In genomic region chr5:150398432-150399157, GRCh38 we compare ENCODE assay signal across 8 cellular contexts. TPM values are rescaled to one million over a fixed set of nuclear protein-coding genes. Genes with fewer than 3 reads are reported as not detected.
DNase-seq lines count a peak whose midpoint lies in the region; ATAC-seq, FAIRE-seq and TF ChIP-seq lines count a peak whose summit lies in the region.

No MANE protein-coding gene starts in this region.

- TF ChIP-seq RAD21 in GM12878 (IDR thresholded peaks at IDR 0.05; ENCODE audit: insufficient read depth, low read depth, low read length): peak; percentile 71

- peaks cover 17% of the 10 kb centered on the region for H4K20me1 ChIP-seq in GM12878 (ENCODE audit: control insufficient read depth, insufficient read depth)

- BruUV-seq in Caco-2 (replicated peaks; lab: Mats Ljungman, UMichigan) (no TSS peak), GM12878 (replicated peaks; lab: Mats Ljungman, UMichigan) (no TSS peak)

- H3K4me3 ChIP-seq in Caco-2 (ENCODE audit: low read depth, low read length): no peak overlapping the region
- H3K4me3 ChIP-seq in GM12878: no peak overlapping the region
- H3K4me3 ChIP-seq in WERI-Rb-1 (ENCODE audit: low read depth, low read length): no peak overlapping the region

- SMC1A ChIA-PET in GM12878 (lab: Charles Lee; ENCODE audit: uncharacterized antibody, unreplicated experiment): interaction anchor here (0.7 to 8.1 kb wide), 15 partner anchors 8 to 448 kb away, joined by 3 to 127 read pairs (median 4); partner anchors contain the start of genes CD74 and TCOF1

- intact Hi-C loops in Caco-2 (cut with micrococcal nuclease; ENCODE audit: unreplicated experiment) (no loop called here), GM12878 (cut with micrococcal nuclease; ENCODE audit: unreplicated experiment) (loop anchor here (1.0 kb wide), 1 partner anchor 38 kb away; no protein-coding TSS in a partner anchor)

- H3K36me3 Mint-ChIP-seq in Caco-2 (ENCODE audit: insufficient read depth, unreplicated experiment): peaks cover 72% of the 10 kb centered on the region
- H3K36me3 Mint-ChIP-seq in stimulated activated effector memory CD8-positive, alpha-beta T cell treated with anti-CD3 and anti-CD28 coated beads, Interleukin-12 subunit alpha, Interleukin-12 subunit beta, amount 100 ng/mL, for 72 hours: peaks cover 99% of the 10 kb centered on the region

- DNase-seq in Caco-2 (peak in 1 of 2 experiments; percentile 30), GM12878 (ENCODE audit: low read depth, low spot score) (no peak), AG08395 (ENCODE audit: low spot score) (no peak), WERI-Rb-1 (no peak), dedifferentiated amniotic fluid mesenchymal stem cell (ENCODE audit: extremely low spot score) (no peak)
- no peak for DNase-seq in stimulated activated effector memory CD8-positive, alpha-beta T cell treated with anti-CD3 and anti-CD28 coated beads, Interleukin-12 subunit alpha, Interleukin-12 subunit beta, amount 100 ng/mL, for 72 hours (ENCODE audit: low spot score in 2 of 2)

- POLR2A ChIA-PET in Caco-2 (lab: Charles Lee) (no interaction called here), GM12878 (lab: Charles Lee) (interaction anchor here (1.1 to 4.9 kb wide), 9 partner anchors 9 to 49 kb away, joined by 4 to 39 read pairs (median 5); partner anchors contain the start of gene CD74)

- H3K9me3 Mint-ChIP-seq in Caco-2 (ENCODE audit: unreplicated experiment): no peaks in the 10 kb centered on the region
- no peaks in the 10 kb centered on the region for H3K9me3 Mint-ChIP-seq in stimulated activated effector memory CD8-positive, alpha-beta T cell treated with anti-CD3 and anti-CD28 coated beads, Interleukin-12 subunit alpha, Interleukin-12 subunit beta, amount 100 ng/mL, for 72 hours

- CTCF ChIA-PET in Caco-2 (lab: Charles Lee): interaction anchor here (0.8 to 2.5 kb wide), 4 partner anchors 12 to 52 kb away, joined by 3 to 17 read pairs (median 3); no protein-coding TSS in a partner anchor
- CTCF ChIA-PET in GM12878 (lab: Yijun Ruan, JAX): interaction anchor here (0.6 to 14.0 kb wide), 23 partner anchors 8 to 147 kb away, joined by 3 to 274 read pairs (median 6); partner anchors contain the start of genes CD74 and RPS14

- FAIRE-seq in GM12878 (lab: Jason Lieb, UNC): peak; percentile 89

- peak; percentile 67 for ATAC-seq in GM19351 (IDR thresholded peaks at IDR 0.05; ENCODE audit: unreplicated experiment)
- ATAC-seq in HG03354 (IDR thresholded peaks at IDR 0.05; ENCODE audit: poor library complexity, severe bottlenecking, unreplicated experiment): peak; percentile 75
- peak; percentile 66 for ATAC-seq in GM12878
- peak; percentile 56 for ATAC-seq in stimulated activated effector memory CD8-positive, alpha-beta T cell treated with anti-CD3 and anti-CD28 coated beads, Interleukin-12 subunit alpha, Interleukin-12 subunit beta, amount 100 ng/mL, for 72 hours

- no peak for TF ChIP-seq EP300 in GM12878 (IDR thresholded peaks at IDR 0.05; ENCODE audit: borderline replicate concordance in 1 of 2, control insufficient read depth in 1 of 2, low read depth in 2 of 2, low read length in 2 of 2)

- no peaks in the 10 kb centered on the region for H3K4me1 Mint-ChIP-seq in Caco-2 (ENCODE audit: low read depth, unreplicated experiment)
- peaks cover 32% of the 10 kb centered on the region for H3K4me1 Mint-ChIP-seq in stimulated activated effector memory CD8-positive, alpha-beta T cell treated with anti-CD3 and anti-CD28 coated beads, Interleukin-12 subunit alpha, Interleukin-12 subunit beta, amount 100 ng/mL, for 72 hours

- H3K4me1 ChIP-seq in Caco-2: no peaks in the 10 kb centered on the region
- H3K4me1 ChIP-seq in GM12878 (ENCODE audit: control insufficient read depth, insufficient read depth, low read length): peaks cover 9% of the 10 kb centered on the region

- no peaks in the 10 kb centered on the region for H3K27me3 Mint-ChIP-seq in Caco-2 (ENCODE audit: insufficient read depth, unreplicated experiment)

- no peak overlapping the region for H3K4me3 Mint-ChIP-seq in Caco-2 (ENCODE audit: unreplicated experiment)
- H3K4me3 Mint-ChIP-seq in stimulated activated effector memory CD8-positive, alpha-beta T cell treated with anti-CD3 and anti-CD28 coated beads, Interleukin-12 subunit alpha, Interleukin-12 subunit beta, amount 100 ng/mL, for 72 hours: no peak overlapping the region

- H3K27ac ChIP-seq in GM12878 (ENCODE audit: control insufficient read depth, insufficient read depth) (no peak overlapping the region), WERI-Rb-1 (no peak overlapping the region)

- TF ChIP-seq POLR2A in GM12878 (IDR thresholded peaks at IDR 0.05; ENCODE audit: low read depth, low read length): peak; percentile 77

- no peak overlapping the region for H2AFZ ChIP-seq in GM12878 (ENCODE audit: control insufficient read depth, low read depth, low read length)

- H3K79me2 ChIP-seq in GM12878 (ENCODE audit: control insufficient read depth, insufficient read depth, low read length): no peaks in the 10 kb centered on the region

- H3K27ac Mint-ChIP-seq in Caco-2 (ENCODE audit: unreplicated experiment): no peak overlapping the region
- peak overlapping the region; percentile 86 for H3K27ac Mint-ChIP-seq in stimulated activated effector memory CD8-positive, alpha-beta T cell treated with anti-CD3 and anti-CD28 coated beads, Interleukin-12 subunit alpha, Interleukin-12 subunit beta, amount 100 ng/mL, for 72 hours

- in situ Hi-C loops in GM12878 (cut with MboI): no loop called here

- H3K36me3 ChIP-seq in Caco-2 (ENCODE audit: control insufficient read depth, insufficient read depth, low read length): peaks cover 7% of the 10 kb centered on the region
- peaks cover 40 to 42% of the 10 kb centered on the region in 2 experiments for H3K36me3 ChIP-seq in GM12878 (ENCODE audit: control insufficient read depth in 2 of 2, insufficient read depth in 2 of 2, low read length in 1 of 2)
- peaks cover 75% of the 10 kb centered on the region for H3K36me3 ChIP-seq in WERI-Rb-1

- H3K9me3 ChIP-seq in Caco-2 (no peaks in the 10 kb centered on the region), GM12878 (replicated peaks; ENCODE audit: control insufficient read depth, insufficient read depth, low read length) (no peaks in the 10 kb centered on the region), WERI-Rb-1 (ENCODE audit: severe bottlenecking) (no peaks in the 10 kb centered on the region)

- H3K4me2 ChIP-seq in GM12878 (ENCODE audit: control insufficient read depth, insufficient read depth): no peak overlapping the region

- no peak overlapping the region for H3K9ac ChIP-seq in GM12878 (ENCODE audit: control insufficient read depth, insufficient read depth, low read length)

- TF ChIP-seq CTCF in Caco-2 (IDR thresholded peaks at IDR 0.05; ENCODE audit: insufficient read depth in 1 of 2, low read depth in 1 of 2, low read length in 1 of 2, severe bottlenecking in 1 of 2, unreplicated experiment in 1 of 2) (peak; percentile 18 to 22), GM12878 (IDR thresholded peaks at IDR 0.05 in 2 of 3, conservative IDR thresholded peaks at IDR 0.05 in 1 of 3; ENCODE audit: control insufficient read depth in 2 of 3, extremely low read depth in 1 of 3, insufficient read depth in 1 of 3, low read depth in 3 of 3, low read length in 3 of 3) (peak; percentile 74 to 81 (median 77)), WERI-Rb-1 (IDR thresholded peaks at IDR 0.05; ENCODE audit: low read depth, low read length) (no peak)

- RAD21 ChIA-PET in GM12878 (lab: Charles Lee; ENCODE audit: unreplicated experiment): interaction anchor here (0.7 to 8.6 kb wide), 12 partner anchors 13 to 239 kb away, joined by 3 to 115 read pairs (median 4); partner anchors contain the start of genes CD74 and RPS14

- 40% methylated on average over 13 of the region's 14 CpGs for WGBS in GM12878 (ENCODE audit: insufficient coverage, insufficient replicate concordance, low lambda C conversion rate, missing lambda C conversion rate)

- H3K27me3 ChIP-seq in Caco-2 (replicated peaks; ENCODE audit: control insufficient read depth, insufficient read depth, low read length) (no peaks in the 10 kb centered on the region), GM12878 (replicated peaks in 1 of 2; ENCODE audit: control insufficient read depth in 2 of 2, insufficient read depth in 2 of 2, low read length in 1 of 2) (no peaks in the 10 kb centered on the region), WERI-Rb-1 (ENCODE audit: insufficient read depth, low read depth, severe bottlenecking) (no peaks in the 10 kb centered on the region)

RNA-seq across cellular contexts. Expression of gene CD74, which starts 14.1 kb away (rescaled TPM):
- total RNA-seq in Caco-2 (2022): 49.6 and 59.3 TPM in 2 replicates
- total RNA-seq in GM12878 (2013; cell fraction: nucleolus; rRNA removed): 2,823 and 2,919 TPM in 2 replicates
- total RNA-seq in GM12878 (2014; rRNA removed): 10,156 and 11,063 TPM in 2 replicates
- total RNA-seq in GM12878 (2014; rRNA removed; fragmentation: Illumina TruSeq; extraction: Trizol): 2,507 and 2,767 TPM in 2 replicates
- total RNA-seq in GM12878 (2021): 4,973 and 5,010 TPM in 2 replicates
- polyA plus RNA-seq in GM12878 (2011; ENCODE audit: low read depth): 4,271 TPM
- polyA plus RNA-seq in GM12878 (2011; rRNA removed): 309 and 1,760 TPM in 2 replicates
- 1,718 and 2,321 TPM in 2 replicates for polyA plus RNA-seq in GM12878 (2011; cell fraction: cytosol; rRNA removed)
- polyA plus RNA-seq in GM12878 (2011; cell fraction: nucleus; rRNA removed): 1,510 and 1,766 TPM in 2 replicates
- 6,323 and 7,232 TPM in 2 replicates for polyA plus RNA-seq in GM12878 (2012)
- 3,291 and 4,542 TPM in 2 replicates for polyA plus RNA-seq in GM12878 (2014; fragmentation: Illumina TruSeq; extraction: Trizol)
- polyA plus RNA-seq in GM12878 (2014; fragmentation: Nextera tagmentation; extraction: Ambion mirVana): 1,000 to 10,000 TPM; 1,387 to 2,107 TPM
- polyA plus RNA-seq in GM12878 (2014; rRNA removed): 3,302 and 5,141 TPM in 2 replicates
- 1,000 to 10,000 TPM; 6,006 to 6,596 TPM for polyA plus RNA-seq in GM12878 (2016; fragmentation: Nextera tagmentation; extraction: Ambion mirVana)
- polyA minus RNA-seq in GM12878 (2011; rRNA and poly(A)+ RNA removed): 1,457 and 1,517 TPM in 2 replicates
- 1,302 and 1,364 TPM in 2 replicates for polyA minus RNA-seq in GM12878 (2011; cell fraction: cytosol; rRNA and poly(A)+ RNA removed)
- 388 and 604 TPM in 2 replicates for polyA minus RNA-seq in GM12878 (2011; cell fraction: nucleus; rRNA and poly(A)+ RNA removed)

RNA-seq across cellular contexts. Expression of gene TCOF1, which starts 41.1 kb away (rescaled TPM):
- total RNA-seq in Caco-2 (2022) (112 and 123 TPM in 2 replicates), GM12878 (2014; rRNA removed) (35.0 and 42.1 TPM in 2 replicates), GM12878 (2014; rRNA removed; fragmentation: Illumina TruSeq; extraction: Trizol) (30.5 and 35.6 TPM in 2 replicates), GM12878 (2021) (74.7 and 83.9 TPM in 2 replicates)
- 55.0 and 67.3 TPM in 2 replicates for total RNA-seq in GM12878 (2013; cell fraction: nucleolus; rRNA removed)
- polyA plus RNA-seq in GM12878 (2011; ENCODE audit: low read depth): 11.1 TPM
- polyA plus RNA-seq in GM12878 (2011; rRNA removed) (6.4 and 12.7 TPM in 2 replicates), GM12878 (2014; fragmentation: Illumina TruSeq; extraction: Trizol) (39.4 and 56.1 TPM in 2 replicates), GM12878 (2014; fragmentation: Nextera tagmentation; extraction: Ambion mirVana) (10 to 100 TPM in 1 of 2 experiments, 1 to 10 TPM in 1; 8.7 to 12.3 TPM), GM12878 (2014; rRNA removed) (35.4 and 44.6 TPM in 2 replicates), GM12878 (2016; fragmentation: Nextera tagmentation; extraction: Ambion mirVana) (10 to 100 TPM; 71.2 to 76.3 TPM)
- 17.0 and 18.6 TPM in 2 replicates for polyA plus RNA-seq in GM12878 (2011; cell fraction: cytosol; rRNA removed)
- polyA plus RNA-seq in GM12878 (2011; cell fraction: nucleus; rRNA removed): 48.4 and 68.2 TPM in 2 replicates
- 20.7 and 25.6 TPM in 2 replicates for polyA plus RNA-seq in GM12878 (2012)
- 14.8 and 21.1 TPM in 2 replicates for polyA minus RNA-seq in GM12878 (2011; rRNA and poly(A)+ RNA removed)
- polyA minus RNA-seq in GM12878 (2011; cell fraction: cytosol; rRNA and poly(A)+ RNA removed): 11.4 and 13.2 TPM in 2 replicates
- polyA minus RNA-seq in GM12878 (2011; cell fraction: nucleus; rRNA and poly(A)+ RNA removed): 19.5 and 38.2 TPM in 2 replicates

RNA-seq across cellular contexts. Expression of gene RPS14, which starts 50.9 kb away (rescaled TPM):
- total RNA-seq in Caco-2 (2022) (2,300 and 2,382 TPM in 2 replicates), GM12878 (2014; rRNA removed) (3,103 and 3,139 TPM in 2 replicates), GM12878 (2014; rRNA removed; fragmentation: Illumina TruSeq; extraction: Trizol) (2,472 and 2,596 TPM in 2 replicates), GM12878 (2021) (3,369 and 3,514 TPM in 2 replicates)
- 281 and 294 TPM in 2 replicates for total RNA-seq in GM12878 (2013; cell fraction: nucleolus; rRNA removed)
- 9,466 TPM for polyA plus RNA-seq in GM12878 (2011; ENCODE audit: low read depth)
- polyA plus RNA-seq in GM12878 (2011; rRNA removed) (3,820 and 3,850 TPM in 2 replicates), GM12878 (2014; fragmentation: Illumina TruSeq; extraction: Trizol) (3,219 and 4,047 TPM in 2 replicates), GM12878 (2014; fragmentation: Nextera tagmentation; extraction: Ambion mirVana) (1,000 to 10,000 TPM; 2,295 to 2,356 TPM), GM12878 (2014; rRNA removed) (3,649 and 3,781 TPM in 2 replicates), GM12878 (2016; fragmentation: Nextera tagmentation; extraction: Ambion mirVana) (1,000 to 10,000 TPM; 2,318 to 2,319 TPM)
- 6,340 and 8,149 TPM in 2 replicates for polyA plus RNA-seq in GM12878 (2011; cell fraction: cytosol; rRNA removed)
- 1,312 and 1,697 TPM in 2 replicates for polyA plus RNA-seq in GM12878 (2011; cell fraction: nucleus; rRNA removed)
- polyA plus RNA-seq in GM12878 (2012): 4,574 and 5,154 TPM in 2 replicates
- polyA minus RNA-seq in GM12878 (2011; rRNA and poly(A)+ RNA removed): 1,451 and 1,695 TPM in 2 replicates
- 359 and 410 TPM in 2 replicates for polyA minus RNA-seq in GM12878 (2011; cell fraction: cytosol; rRNA and poly(A)+ RNA removed)
- polyA minus RNA-seq in GM12878 (2011; cell fraction: nucleus; rRNA and poly(A)+ RNA removed): 135 and 152 TPM in 2 replicates

Comparison
In these comparisons a context has a peak if more than half of its experiments do, and no peak if none do; other contexts are left out.
1. RNA of gene CD74, which starts 14.1 kb away (total RNA-seq): 2,507 to 11,063 TPM in GM12878; 49.6 to 59.3 TPM in Caco-2; every median in the first group is over 10 times any median in the second.
2. Peak in every context shown above with its lines, with median percentiles within 50 percentile points of each other: ATAC-seq.